In genomic region chrX:7574325-7574724, GRCh38 we compare ENCODE assay signal across 1 cellular context.
TF ChIP-seq lines count a peak whose summit lies in the region.

No MANE protein-coding gene starts in this region.

TF ChIP-seq in H1, 55 proteins besides CTCF, POLR2A, EP300 and RAD21:
- TF ChIP-seq YY1 (IDR thresholded peaks at IDR 0.05; ENCODE audit: low read depth, low read length) (0 out of 2 replicates have a peak, but pooled peaks have one; percentile 20), CEBPB (IDR thresholded peaks at IDR 0.05; ENCODE audit: low read depth, low read length) (no peak)
